Comparison of ENCODE assay signal across 15 cellular contexts in the genomic region with DNA sequence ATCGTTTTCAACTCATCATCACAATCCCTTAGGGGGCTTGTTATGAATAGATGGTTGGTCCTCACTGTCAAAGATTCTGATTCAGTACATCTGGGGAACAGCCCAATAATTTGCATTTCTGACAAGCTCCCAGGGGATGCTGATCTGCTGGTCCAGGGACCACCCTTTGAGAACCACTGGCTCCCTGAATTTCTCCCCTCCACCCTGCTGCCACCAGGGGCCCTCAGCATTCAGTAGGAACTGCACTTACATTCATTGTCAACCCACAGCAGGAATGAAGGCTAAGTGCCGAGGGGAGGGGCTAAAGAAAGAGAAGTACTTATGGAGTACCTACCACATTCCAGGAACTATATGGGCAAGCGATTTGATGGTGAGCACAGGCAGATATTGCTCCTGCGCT.
DNase-seq lines count a peak whose midpoint lies in the region; ATAC-seq and TF ChIP-seq lines count a peak whose summit lies in the region.
"Had no signal": no experiment of that assay in that cellular context is flagged by ENCODE, and none has a peak within 500 bp of the region (broad histone marks: within the 10 kb centered on the region; RNA-seq: fewer than 3 reads in every experiment).

No MANE protein-coding gene starts in this region.

- no peak overlapping the region for H2AFZ ChIP-seq in HCT116 (ENCODE audit: low read depth, low read length, poor library complexity, severe bottlenecking)

- no peaks in the 10 kb centered on the region for H3K9me2 ChIP-seq in HCT116 (ENCODE audit: insufficient read depth)

- no peak overlapping the region for H3K9ac ChIP-seq in HCT116 (ENCODE audit: low read length)

- H4K20me1 ChIP-seq in HCT116 (ENCODE audit: insufficient read depth), result no peaks in the 10 kb centered on the region

- no peak overlapping the region for H3K4me3 ChIP-seq in HCT116 (replicated peaks in 1 of 2; ENCODE audit: low read depth in 1 of 2, low read length in 2 of 2)
- H3K4me3 ChIP-seq: lung, SK-N-MC, transverse colon had no signal

- no peak overlapping the region for H3K4me3 Mint-ChIP-seq in activated T-cell treated with anti-CD3 and anti-CD28 coated beads, Interleukin-2, amount 50 U/mL, for 24 hours

- no peaks in the 10 kb centered on the region for H3K9me3 Mint-ChIP-seq in activated T-cell treated with anti-CD3 and anti-CD28 coated beads, Interleukin-2, amount 50 U/mL, for 24 hours

- H3K79me2 ChIP-seq in HCT116 (ENCODE audit: insufficient read depth, low read length), result no peaks in the 10 kb centered on the region

- no peaks in the 10 kb centered on the region for H3K36me3 Mint-ChIP-seq in activated T-cell treated with anti-CD3 and anti-CD28 coated beads, Interleukin-2, amount 50 U/mL, for 24 hours (ENCODE audit: low read depth)

- RAD21 ChIA-PET in HCT116 (lab: Charles Lee; ENCODE audit: low non-redundant PET in 1 of 2, low total read pairs in 2 of 2, uncharacterized antibody in 2 of 2, unreplicated experiment in 2 of 2), result no interaction called here

- DNase-seq in EH (ENCODE audit: low read depth) (peak; percentile 28), HCT116 (ENCODE audit: low read depth, low spot score) (peak; percentile 18), SW480 (ENCODE audit: low spot score) (peak; percentile 25), iPS-NIHi11 (ENCODE audit: low spot score) (peak; percentile 58)
- no peak for DNase-seq in activated T-cell treated with anti-CD3 and anti-CD28 coated beads, Interleukin-2, amount 50 U/mL, for 24 hours
- DNase-seq: activated T-cell treated with anti-CD3 and anti-CD28 coated beads, Interleukin-2, amount 50 U/mL, for 48 hours; amniotic stem cell; effector CD8-positive, alpha-beta T cell; NCI-H446; occipital lobe; transverse colon had no signal

- no peak overlapping the region for H3K27ac Mint-ChIP-seq in activated T-cell treated with anti-CD3 and anti-CD28 coated beads, Interleukin-2, amount 50 U/mL, for 24 hours

- no peaks in the 10 kb centered on the region for H3K9me3 ChIP-seq in HCT116 (ENCODE audit: control insufficient read depth in 1 of 2, insufficient read depth in 1 of 2, low read depth in 1 of 2, low read length in 2 of 2)
- H3K9me3 ChIP-seq: transverse colon had no signal

- no peak overlapping the region for H3K4me2 ChIP-seq in HCT116 (ENCODE audit: low read length)

- H3K4me1 ChIP-seq in HCT116 (ENCODE audit: control insufficient read depth in 1 of 2, insufficient read depth in 2 of 2, low read length in 2 of 2), result no peaks in the 10 kb centered on the region
- H3K4me1 ChIP-seq: transverse colon had no signal

- H3K27me3 Mint-ChIP-seq in activated T-cell treated with anti-CD3 and anti-CD28 coated beads, Interleukin-2, amount 50 U/mL, for 24 hours, result peaks cover 6% of the 10 kb centered on the region

- TF ChIP-seq POLR2A in HCT116 (IDR thresholded peaks at IDR 0.05; ENCODE audit: borderline replicate concordance, extremely low read depth, insufficient read depth, insufficient read length), result no peak

- ATAC-seq in HCT116, result peak; percentile 89
- no peak for ATAC-seq in GM18517 (IDR thresholded peaks at IDR 0.05; ENCODE audit: unreplicated experiment)
- no peak for ATAC-seq in GM19455 (IDR thresholded peaks at IDR 0.05; ENCODE audit: unreplicated experiment)

- POLR2A ChIA-PET in HCT116 (lab: Charles Lee), result no interaction called here

- H3K27ac ChIP-seq in HCT116 (ENCODE audit: low read depth, low read length), result no peak overlapping the region
- H3K27ac ChIP-seq: SK-N-MC, transverse colon had no signal

- H3K4me1 Mint-ChIP-seq in activated T-cell treated with anti-CD3 and anti-CD28 coated beads, Interleukin-2, amount 50 U/mL, for 24 hours (ENCODE audit: low read depth), result no peaks in the 10 kb centered on the region

- CTCF ChIA-PET in HCT116 (lab: Charles Lee), result no interaction called here

- peak; percentile 8 to 48 (median 47); a peak in 4 of 6 replicates for TF ChIP-seq CTCF in HCT116 (IDR thresholded peaks at IDR 0.05 in 2 of 3, conservative IDR thresholded peaks at IDR 0.05 in 1 of 3; ENCODE audit: borderline replicate concordance in 1 of 3, insufficient read depth in 1 of 3, low read depth in 2 of 3, low read length in 2 of 3)

- no TSS peak for BruUV-seq in HCT116 (replicated peaks; lab: Mats Ljungman, UMichigan)

- H3K27me3 ChIP-seq in HCT116 (ENCODE audit: insufficient read depth, low read length), result no peaks in the 10 kb centered on the region
- H3K27me3 ChIP-seq: transverse colon had no signal

- no peaks in the 10 kb centered on the region for H3K36me3 ChIP-seq in HCT116 (ENCODE audit: control insufficient read depth in 1 of 2, insufficient read depth in 2 of 2, low read length in 2 of 2)
- H3K36me3 ChIP-seq: transverse colon had no signal

- TF ChIP-seq RAD21 in HCT116 (IDR thresholded peaks at IDR 0.05; ENCODE audit: low read depth), result peak; percentile 29

- intact Hi-C loops in HCT116 (cut with micrococcal nuclease), result no loop called here

TF ChIP-seq in HCT116, 20 proteins besides CTCF, POLR2A, EP300 and RAD21:
- TF ChIP-seq EZH2phosphoT487 (IDR thresholded peaks at IDR 0.05; ENCODE audit: borderline replicate concordance) (no peak), SIN3A (IDR thresholded peaks at IDR 0.05; ENCODE audit: low read depth) (no peak), CBX3 (IDR thresholded peaks at IDR 0.05; ENCODE audit: low read depth) (no peak), POLR2AphosphoS5 (IDR thresholded peaks at IDR 0.05; ENCODE audit: low read depth, low read length) (no peak), EZH2 (IDR thresholded peaks at IDR 0.05) (no peak), EGR1 (IDR thresholded peaks at IDR 0.05; ENCODE audit: low read depth) (no peak), TCF7L2 (IDR thresholded peaks at IDR 0.05; ENCODE audit: borderline replicate concordance, extremely low read depth, insufficient read depth, insufficient read length) (no peak), CEBPB (IDR thresholded peaks at IDR 0.05; ENCODE audit: low read depth) (no peak), ELF1 (IDR thresholded peaks at IDR 0.05; ENCODE audit: borderline replicate concordance, low read depth) (no peak), FOSL1 (IDR thresholded peaks at IDR 0.05; ENCODE audit: low read depth) (no peak), YY1 (IDR thresholded peaks at IDR 0.05; ENCODE audit: extremely low read depth, insufficient replicate concordance, low read depth, low read length) (no peak), ZNF274 (IDR thresholded peaks at IDR 0.05; ENCODE audit: low read depth, low read length) (no peak), ZFX (IDR thresholded peaks at IDR 0.05) (no peak), SP1 (IDR thresholded peaks at IDR 0.05; ENCODE audit: low read depth) (no peak), SRF (IDR thresholded peaks at IDR 0.05; ENCODE audit: low read depth) (no peak)
- TF ChIP-seq, protein P1, sequence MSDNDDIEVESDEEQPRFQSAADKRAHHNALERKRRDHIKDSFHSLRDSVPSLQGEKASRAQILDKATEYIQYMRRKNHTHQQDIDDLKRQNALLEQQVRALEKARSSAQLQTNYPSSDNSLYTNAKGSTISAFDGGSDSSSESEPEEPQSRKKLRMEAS (IDR thresholded peaks at IDR 0.05), result no peak
- TF ChIP-seq, protein P2, sequence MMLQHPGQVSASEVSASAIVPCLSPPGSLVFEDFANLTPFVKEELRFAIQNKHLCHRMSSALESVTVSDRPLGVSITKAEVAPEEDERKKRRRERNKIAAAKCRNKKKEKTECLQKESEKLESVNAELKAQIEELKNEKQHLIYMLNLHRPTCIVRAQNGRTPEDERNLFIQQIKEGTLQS (IDR thresholded peaks at IDR 0.05), result no peak
- TF ChIP-seq, protein P3, sequence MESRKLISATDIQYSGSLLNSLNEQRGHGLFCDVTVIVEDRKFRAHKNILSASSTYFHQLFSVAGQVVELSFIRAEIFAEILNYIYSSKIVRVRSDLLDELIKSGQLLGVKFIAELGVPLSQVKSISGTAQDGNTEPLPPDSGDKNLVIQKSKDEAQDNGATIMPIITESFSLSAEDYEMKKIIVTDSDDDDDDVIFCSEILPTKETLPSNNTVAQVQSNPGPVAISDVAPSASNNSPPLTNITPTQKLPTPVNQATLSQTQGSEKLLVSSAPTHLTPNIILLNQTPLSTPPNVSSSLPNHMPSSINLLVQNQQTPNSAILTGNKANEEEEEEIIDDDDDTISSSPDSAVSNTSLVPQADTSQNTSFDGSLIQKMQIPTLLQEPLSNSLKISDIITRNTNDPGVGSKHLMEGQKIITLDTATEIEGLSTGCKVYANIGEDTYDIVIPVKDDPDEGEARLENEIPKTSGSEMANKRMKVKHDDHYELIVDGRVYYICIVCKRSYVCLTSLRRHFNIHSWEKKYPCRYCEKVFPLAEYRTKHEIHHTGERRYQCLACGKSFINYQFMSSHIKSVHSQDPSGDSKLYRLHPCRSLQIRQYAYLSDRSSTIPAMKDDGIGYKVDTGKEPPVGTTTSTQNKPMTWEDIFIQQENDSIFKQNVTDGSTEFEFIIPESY (IDR thresholded peaks at IDR 0.05; ENCODE audit: extremely low read depth, insufficient replicate concordance, low read length), result no peak
- TF ChIP-seq, protein P4, sequence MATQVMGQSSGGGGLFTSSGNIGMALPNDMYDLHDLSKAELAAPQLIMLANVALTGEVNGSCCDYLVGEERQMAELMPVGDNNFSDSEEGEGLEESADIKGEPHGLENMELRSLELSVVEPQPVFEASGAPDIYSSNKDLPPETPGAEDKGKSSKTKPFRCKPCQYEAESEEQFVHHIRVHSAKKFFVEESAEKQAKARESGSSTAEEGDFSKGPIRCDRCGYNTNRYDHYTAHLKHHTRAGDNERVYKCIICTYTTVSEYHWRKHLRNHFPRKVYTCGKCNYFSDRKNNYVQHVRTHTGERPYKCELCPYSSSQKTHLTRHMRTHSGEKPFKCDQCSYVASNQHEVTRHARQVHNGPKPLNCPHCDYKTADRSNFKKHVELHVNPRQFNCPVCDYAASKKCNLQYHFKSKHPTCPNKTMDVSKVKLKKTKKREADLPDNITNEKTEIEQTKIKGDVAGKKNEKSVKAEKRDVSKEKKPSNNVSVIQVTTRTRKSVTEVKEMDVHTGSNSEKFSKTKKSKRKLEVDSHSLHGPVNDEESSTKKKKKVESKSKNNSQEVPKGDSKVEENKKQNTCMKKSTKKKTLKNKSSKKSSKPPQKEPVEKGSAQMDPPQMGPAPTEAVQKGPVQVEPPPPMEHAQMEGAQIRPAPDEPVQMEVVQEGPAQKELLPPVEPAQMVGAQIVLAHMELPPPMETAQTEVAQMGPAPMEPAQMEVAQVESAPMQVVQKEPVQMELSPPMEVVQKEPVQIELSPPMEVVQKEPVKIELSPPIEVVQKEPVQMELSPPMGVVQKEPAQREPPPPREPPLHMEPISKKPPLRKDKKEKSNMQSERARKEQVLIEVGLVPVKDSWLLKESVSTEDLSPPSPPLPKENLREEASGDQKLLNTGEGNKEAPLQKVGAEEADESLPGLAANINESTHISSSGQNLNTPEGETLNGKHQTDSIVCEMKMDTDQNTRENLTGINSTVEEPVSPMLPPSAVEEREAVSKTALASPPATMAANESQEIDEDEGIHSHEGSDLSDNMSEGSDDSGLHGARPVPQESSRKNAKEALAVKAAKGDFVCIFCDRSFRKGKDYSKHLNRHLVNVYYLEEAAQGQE (IDR thresholded peaks at IDR 0.05; ENCODE audit: low read depth), result no peak
TF ChIP-seq in HCT116: peak in this region for 0.
